ENCODE assay signal across 19 cellular contexts in genomic region chr20:47551240-47551639, GRCh38. TPM values are rescaled to one million over a fixed set of nuclear protein-coding genes. Genes with fewer than 3 reads are reported as not detected.
DNase-seq lines count a peak whose midpoint lies in the region; ATAC-seq and TF ChIP-seq lines count a peak whose summit lies in the region.
"Had no signal": no experiment of that assay in that cellular context is flagged by ENCODE, and none has a peak within 500 bp of the region (broad histone marks: within the 10 kb centered on the region; RNA-seq: fewer than 3 reads in every experiment).

No MANE protein-coding gene starts in this region.

- no peak for TF ChIP-seq CTCF in glutamatergic neuron (IDR thresholded peaks at IDR 0.05; ENCODE audit: partially characterized antibody, unreplicated experiment)

- peaks cover 37% of the 10 kb centered on the region for H3K36me3 Mint-ChIP-seq in activated CD4-positive, alpha-beta T cell treated with anti-CD3 and anti-CD28 coated beads for 36 hours (ENCODE audit: low read depth)
- H3K36me3 Mint-ChIP-seq in activated CD4-positive, alpha-beta T cell treated with anti-CD3 and anti-CD28 coated beads, Interleukin-2, amount 10 ng/mL, durations not matched to agents 24 days and 14 days (ENCODE audit: low read depth): peaks cover 35% of the 10 kb centered on the region
- H3K36me3 Mint-ChIP-seq in glutamatergic neuron (ENCODE audit: unreplicated experiment): peaks cover 5% of the 10 kb centered on the region

- intact Hi-C loops in activated CD4-positive, alpha-beta T cell treated with anti-CD3 and anti-CD28 coated beads for 36 hours (cut with DNase I, micrococcal nuclease): no loop called here
- intact Hi-C loops in activated CD4-positive, alpha-beta T cell treated with anti-CD3 and anti-CD28 coated beads, Interleukin-2, amount 10 ng/mL, durations not matched to agents 24 days and 14 days (cut with micrococcal nuclease): no loop called here

- H3K27me3 Mint-ChIP-seq in activated CD4-positive, alpha-beta T cell treated with anti-CD3 and anti-CD28 coated beads for 36 hours: no peaks in the 10 kb centered on the region
- no peaks in the 10 kb centered on the region for H3K27me3 Mint-ChIP-seq in activated CD4-positive, alpha-beta T cell treated with anti-CD3 and anti-CD28 coated beads, Interleukin-2, amount 10 ng/mL, durations not matched to agents 24 days and 14 days
- no peaks in the 10 kb centered on the region for H3K27me3 Mint-ChIP-seq in glutamatergic neuron (ENCODE audit: unreplicated experiment)
- H3K27me3 Mint-ChIP-seq: activated CD4-positive, alpha-beta memory T cell treated with anti-CD3 and anti-CD28 coated beads for 36 hours had no signal

- no peak overlapping the region for H3K4me3 Mint-ChIP-seq in activated CD4-positive, alpha-beta T cell treated with anti-CD3 and anti-CD28 coated beads for 36 hours
- no peak overlapping the region for H3K4me3 Mint-ChIP-seq in activated CD4-positive, alpha-beta T cell treated with anti-CD3 and anti-CD28 coated beads, Interleukin-2, amount 10 ng/mL, durations not matched to agents 24 days and 14 days
- no peak overlapping the region for H3K4me3 Mint-ChIP-seq in glutamatergic neuron (ENCODE audit: unreplicated experiment)
- H3K4me3 Mint-ChIP-seq: activated CD4-positive, alpha-beta memory T cell treated with anti-CD3 and anti-CD28 coated beads for 36 hours had no signal

- in situ Hi-C loops in G401 (cut with HindIII; ENCODE audit: low sequenced_read_pairs): no loop called here

- H3K9me3 Mint-ChIP-seq in activated CD4-positive, alpha-beta T cell treated with anti-CD3 and anti-CD28 coated beads for 36 hours (ENCODE audit: low read depth): no peaks in the 10 kb centered on the region
- no peaks in the 10 kb centered on the region for H3K9me3 Mint-ChIP-seq in activated CD4-positive, alpha-beta T cell treated with anti-CD3 and anti-CD28 coated beads, Interleukin-2, amount 10 ng/mL, durations not matched to agents 24 days and 14 days
- H3K9me3 Mint-ChIP-seq in glutamatergic neuron (ENCODE audit: unreplicated experiment): no peaks in the 10 kb centered on the region

- no peak for ATAC-seq in activated CD4-positive, alpha-beta T cell treated with anti-CD3 and anti-CD28 coated beads for 36 hours
- ATAC-seq in GM18907 (IDR thresholded peaks at IDR 0.05; ENCODE audit: unreplicated experiment): no peak
- ATAC-seq: HCT116, PC-3 had no signal

- POLR2A ChIA-PET in activated CD4-positive, alpha-beta T cell treated with anti-CD3 and anti-CD28 coated beads for 36 hours (lab: Charles Lee): no interaction called here

- peak overlapping the region; percentile 2 for H3K27ac Mint-ChIP-seq in activated CD4-positive, alpha-beta T cell treated with anti-CD3 and anti-CD28 coated beads for 36 hours
- no peak overlapping the region for H3K27ac Mint-ChIP-seq in activated CD4-positive, alpha-beta T cell treated with anti-CD3 and anti-CD28 coated beads, Interleukin-2, amount 10 ng/mL, durations not matched to agents 24 days and 14 days
- peak overlapping the region; percentile 48 for H3K27ac Mint-ChIP-seq in glutamatergic neuron (ENCODE audit: unreplicated experiment)
- H3K27ac Mint-ChIP-seq: activated CD4-positive, alpha-beta memory T cell treated with anti-CD3 and anti-CD28 coated beads for 36 hours had no signal

- CTCF ChIA-PET in activated CD4-positive, alpha-beta T cell treated with anti-CD3 and anti-CD28 coated beads for 36 hours (lab: Charles Lee): interaction anchor here (1.5 to 2.0 kb wide), 2 partner anchors 14 to 15 kb away, joined by 3 to 7 read pairs; no protein-coding TSS in a partner anchor

- H3K4me1 Mint-ChIP-seq in activated CD4-positive, alpha-beta T cell treated with anti-CD3 and anti-CD28 coated beads for 36 hours: peaks cover 39% of the 10 kb centered on the region
- peaks cover 21% of the 10 kb centered on the region for H3K4me1 Mint-ChIP-seq in activated CD4-positive, alpha-beta T cell treated with anti-CD3 and anti-CD28 coated beads, Interleukin-2, amount 10 ng/mL, durations not matched to agents 24 days and 14 days
- peaks cover 12% of the 10 kb centered on the region for H3K4me1 Mint-ChIP-seq in glutamatergic neuron (ENCODE audit: low read depth, unreplicated experiment)

- no peak for DNase-seq in activated CD4-positive, alpha-beta T cell treated with anti-CD3 and anti-CD28 coated beads for 36 hours
- DNase-seq in activated CD4-positive, alpha-beta T cell treated with anti-CD3 and anti-CD28 coated beads, Interleukin-2, amount 10 ng/mL, durations not matched to agents 24 days and 14 days: no peak
- peak; percentile 39 for DNase-seq in G401 (ENCODE audit: low spot score)
- peak; percentile 10 for DNase-seq in NCI-H2227 (lab: John Stamatoyannopoulos, UW; ENCODE audit: unreplicated experiment)
- no peak for DNase-seq in glutamatergic neuron
- DNase-seq in HuH-7.5 (ENCODE audit: low spot score): no peak
- DNase-seq in NCI-H1436 treated with DMSO at 0.1 percent for 48 hours (lab: John Stamatoyannopoulos, UW): no peak
- DNase-seq: activated CD4-positive, alpha-beta memory T cell treated with anti-CD3 and anti-CD28 coated beads for 36 hours; activated CD4-positive, CD25-positive, alpha-beta regulatory T cell; activated effector memory CD4-positive, alpha-beta T cell treated with anti-CD3 and anti-CD28 coated beads, Interleukin-2, amount 50 U/mL, for 16 hours; C1 segment of cervical spinal cord; NCI-H1930; PC-3; psoas muscle; stimulated activated naive CD4-positive, alpha-beta T cell treated with Interleukin-2 at 50 U/mL for 16 hours; T1000; uterus had no signal

RNA-seq across cellular contexts. Expression of gene NCOA3, which starts 49.6 kb away (rescaled TPM):
- total RNA-seq in activated CD4-positive, alpha-beta T cell treated with anti-CD3 and anti-CD28 coated beads for 36 hours: 10 to 100 TPM; 76.4 to 83.4 TPM
- 140 TPM in 2 replicates for total RNA-seq in activated CD4-positive, alpha-beta T cell treated with anti-CD3 and anti-CD28 coated beads, Interleukin-2, amount 10 ng/mL, durations not matched to agents 24 days and 14 days
- total RNA-seq in G401 (2014; rRNA removed; shearing (Covaris generic)): 15.3 and 34.5 TPM in 2 replicates
- 24.6 TPM for total RNA-seq in glutamatergic neuron (ENCODE audit: unreplicated experiment)

Comparison
In these comparisons a context has a peak if more than half of its experiments do, and no peak if none do; other contexts are left out.
1. DNase-seq: peak in G401 (single experiment) and NCI-H2227 (single experiment); none in activated CD4-positive, alpha-beta T cell treated with anti-CD3 and anti-CD28 coated beads for 36 hours (single experiment), activated CD4-positive, alpha-beta T cell treated with anti-CD3 and anti-CD28 coated beads, Interleukin-2, amount 10 ng/mL, durations not matched to agents 24 days and 14 days (single experiment), glutamatergic neuron (single experiment), HuH-7.5 (single experiment) and NCI-H1436 treated with DMSO at 0.1 percent for 48 hours (single experiment).